18 cellular contexts compared by ENCODE assay signal in the genomic region with DNA sequence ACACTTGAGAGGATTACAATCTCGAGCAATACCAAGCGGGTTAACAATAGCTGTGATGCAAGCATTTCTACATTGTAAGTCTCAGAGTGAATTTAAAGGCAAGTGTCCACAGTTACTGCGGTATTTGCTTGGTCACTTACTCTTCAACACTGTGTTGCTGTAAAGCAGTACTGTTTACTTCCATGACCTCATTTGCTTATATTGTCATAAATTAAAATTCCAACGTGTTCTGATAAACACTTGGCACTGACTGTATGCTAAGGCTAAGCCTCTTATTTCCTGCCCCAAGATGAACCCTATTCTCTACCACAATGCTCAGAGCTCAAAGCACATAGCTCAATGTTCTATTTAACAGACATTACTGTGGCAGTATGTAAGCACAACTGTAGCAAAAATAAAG. TPM values are rescaled to one million over a fixed set of nuclear protein-coding genes. Genes with fewer than 3 reads are reported as not detected.
A peak's percentile ranks its signal among the peaks of the same experiment; 100 is the strongest.
DNase-seq lines count a peak whose midpoint lies in the region; ATAC-seq and TF ChIP-seq lines count a peak whose summit lies in the region.
"Had no signal": no experiment of that assay in that cellular context is flagged by ENCODE, and none has a peak within 500 bp of the region (broad histone marks: within the 10 kb centered on the region; RNA-seq: fewer than 3 reads in every experiment).

No MANE protein-coding gene starts in this region.

- no peaks in the 10 kb centered on the region for H4K20me1 ChIP-seq in IMR-90 (ENCODE audit: insufficient read depth, low read length)
- H4K20me1 ChIP-seq: BLaER1 treated with 17β-estradiol and CSF1 and Interleukin-3, amounts not matched to agents 10 nM and 100 nM had no signal

- in situ Hi-C loops in IMR-90 (cut with MboI; ENCODE audit: low sequenced_read_pairs): no loop called here

- H2BK15ac ChIP-seq in IMR-90 (ENCODE audit: low read depth, low read length): no peak overlapping the region

- H3K23ac ChIP-seq in IMR-90 (ENCODE audit: low read depth, low read length): no peak overlapping the region

- H3K36me3 ChIP-seq in IMR-90 (ENCODE audit: control insufficient read depth, insufficient read depth, low read length): no peaks in the 10 kb centered on the region
- H3K36me3 ChIP-seq: BLaER1 treated with 17β-estradiol and CSF1 and Interleukin-3, amounts not matched to agents 10 nM and 100 nM had no signal

- H2AK9ac ChIP-seq in IMR-90 (replicated peaks; ENCODE audit: low read depth, low read length, poor library complexity): no peak overlapping the region

- no peaks in the 10 kb centered on the region for H3K9me1 ChIP-seq in IMR-90 (ENCODE audit: insufficient read depth, low read length)

- H3K9me3 ChIP-seq in IMR-90 (ENCODE audit: control insufficient read depth, insufficient read depth, low read length): no peaks in the 10 kb centered on the region
- H3K9me3 ChIP-seq: BLaER1 treated with 17β-estradiol and CSF1 and Interleukin-3, amounts not matched to agents 10 nM and 100 nM had no signal

- no peaks in the 10 kb centered on the region for H3K4me1 ChIP-seq in IMR-90 (ENCODE audit: control insufficient read depth, insufficient read depth, low read length)
- H3K4me1 ChIP-seq: BLaER1 treated with 17β-estradiol and CSF1 and Interleukin-3, amounts not matched to agents 10 nM and 100 nM had no signal

- H2AK5ac ChIP-seq in IMR-90 (ENCODE audit: low read depth, low read length): no peak overlapping the region

- no peak overlapping the region for H3K27ac ChIP-seq in IMR-90 (ENCODE audit: insufficient read depth, low read length)
- H3K27ac ChIP-seq: BLaER1 treated with 17β-estradiol and CSF1 and Interleukin-3, amounts not matched to agents 10 nM and 100 nM had no signal

- H2BK20ac ChIP-seq in IMR-90 (ENCODE audit: low read depth, low read length): no peak overlapping the region

- no peak overlapping the region for H4K8ac ChIP-seq in IMR-90 (ENCODE audit: low read depth in 2 of 2, low read length in 2 of 2)

- TF ChIP-seq CTCF in IMR-90 (conservative IDR thresholded peaks at IDR 0.05; ENCODE audit: low read depth, low read length) (no peak), epithelial cell of esophagus (IDR thresholded peaks at IDR 0.05; ENCODE audit: insufficient read depth, low read depth, low read length, missing control alignments) (no peak)

- H4K5ac ChIP-seq in IMR-90 (ENCODE audit: low read depth, low read length): no peak overlapping the region

- H3K4ac ChIP-seq in IMR-90 (ENCODE audit: low read depth, low read length): no peak overlapping the region

- H3K79me1 ChIP-seq in IMR-90 (ENCODE audit: low read depth in 1 of 2, low read length in 2 of 2): no peaks in the 10 kb centered on the region

- H3K56ac ChIP-seq in IMR-90 (ENCODE audit: extremely low read depth, insufficient read depth, low read length): no peak overlapping the region

- TF ChIP-seq RAD21 in IMR-90 (IDR thresholded peaks at IDR 0.05; ENCODE audit: low read length): no peak

- H2AFZ ChIP-seq in IMR-90 (replicated peaks; ENCODE audit: low read length, poor library complexity): no peak overlapping the region

- no peak overlapping the region for H2BK5ac ChIP-seq in IMR-90 (ENCODE audit: low read depth, low read length, poor library complexity, severe bottlenecking)

- H3K4me3 ChIP-seq in IMR-90 (ENCODE audit: insufficient read depth, low read depth, low read length) (no peak overlapping the region), epithelial cell of esophagus (ENCODE audit: low read length) (no peak overlapping the region)
- H3K4me3 ChIP-seq: BLaER1 treated with 17β-estradiol and CSF1 and Interleukin-3, amounts not matched to agents 10 nM and 100 nM had no signal

- BruUV-seq in IMR-90 (replicated peaks; lab: Mats Ljungman, UMichigan): no TSS peak

- no peak overlapping the region for H3K4me2 ChIP-seq in IMR-90 (ENCODE audit: low read depth, low read length)
- H3K4me2 ChIP-seq: BLaER1 treated with 17β-estradiol and CSF1 and Interleukin-3, amounts not matched to agents 10 nM and 100 nM had no signal

- TF ChIP-seq POLR2A in IMR-90 (IDR thresholded peaks at IDR 0.05; ENCODE audit: low read depth, low read length): no peak

- 88% methylated on average over 3 of the region's 4 CpGs; no CpG with 5 or more reads in 1 of the 2 experiments for WGBS in IMR-90 (ENCODE audit: extremely low coverage in 2 of 2, insufficient read length in 1 of 2), 2 experiments

- no peak overlapping the region for H4K91ac ChIP-seq in IMR-90 (ENCODE audit: insufficient read depth, low read depth, low read length)

- intact Hi-C loops in IMR-90 (cut with micrococcal nuclease): no loop called here

- H2BK120ac ChIP-seq in IMR-90 (ENCODE audit: low read depth, low read length): no peak overlapping the region

- CTCF ChIA-PET in IMR-90 (lab: Yijun Ruan, JAX): no interaction called here

- no peak overlapping the region for H3K14ac ChIP-seq in IMR-90 (replicated peaks; ENCODE audit: low read depth, low read length)

- POLR2A ChIA-PET in IMR-90 (lab: Charles Lee; ENCODE audit: unreplicated experiment): interaction anchor here (0.6 kb wide), 1 partner anchor 347 kb away, joined by 3 read pairs; no protein-coding TSS in a partner anchor

- H3K18ac ChIP-seq in IMR-90 (ENCODE audit: low read depth, low read length): no peak overlapping the region

- peak; percentile 33 for DNase-seq in D341Med (ENCODE audit: low spot score)
- no peak for DNase-seq in IMR-90
- DNase-seq in NCI-H82 treated with DMSO at 0.1 percent for 48 hours (lab: John Stamatoyannopoulos, UW; ENCODE audit: unreplicated experiment): peak; percentile 24
- peak; percentile 9 for DNase-seq in epithelial cell of esophagus (ENCODE audit: low read depth)
- no peak for DNase-seq in NCI-H2081 (lab: John Stamatoyannopoulos, UW)
- DNase-seq in NCI-H2029 (lab: John Stamatoyannopoulos, UW): no peak
- DNase-seq in NCI-H748 (lab: John Stamatoyannopoulos, UW; ENCODE audit: unreplicated experiment): no peak
- no peak for DNase-seq in SHP77 (lab: John Stamatoyannopoulos, UW)
- DNase-seq: ACHN; Calu3; CD4-positive, alpha-beta T cell; DMS153; GF-D8; HCEC 1CT; HFFc6 had no signal

- no peak overlapping the region for H3K9ac ChIP-seq in IMR-90 (ENCODE audit: low read depth, low read length)
- H3K9ac ChIP-seq: BLaER1 treated with 17β-estradiol and CSF1 and Interleukin-3, amounts not matched to agents 10 nM and 100 nM had no signal

- dilution Hi-C loops in IMR-90 (cut with HindIII; ENCODE audit: low sequenced_read_pairs, unreplicated experiment): no loop called here

- ATAC-seq in IMR-90 (ENCODE audit: low read depth): peak; percentile 27

- H3K27me3 ChIP-seq in IMR-90 (ENCODE audit: control insufficient read depth, insufficient read depth, low read length): peaks cover 2% of the 10 kb centered on the region; the same call in 1 of the 2 replicates
- H3K27me3 ChIP-seq: BLaER1 treated with 17β-estradiol and CSF1 and Interleukin-3, amounts not matched to agents 10 nM and 100 nM had no signal

TF ChIP-seq in IMR-90, 13 proteins besides CTCF, POLR2A, EP300 and RAD21:
- TF ChIP-seq CHD1 (IDR thresholded peaks at IDR 0.05; ENCODE audit: low read depth, low read length) (no peak), MAFK (IDR thresholded peaks at IDR 0.05; ENCODE audit: low read depth, low read length) (no peak), BHLHE40 (IDR thresholded peaks at IDR 0.05; ENCODE audit: low read depth, low read length) (no peak), MXI1 (IDR thresholded peaks at IDR 0.05; ENCODE audit: borderline replicate concordance, low read depth, low read length) (no peak), CEBPB (IDR thresholded peaks at IDR 0.05; ENCODE audit: low read depth, low read length) (no peak), RCOR1 (IDR thresholded peaks at IDR 0.05; ENCODE audit: insufficient replicate concordance, low read length) (no peak), FOS (IDR thresholded peaks at IDR 0.05; ENCODE audit: low read depth, low read length) (no peak), MAZ (IDR thresholded peaks at IDR 0.05; ENCODE audit: borderline replicate concordance, low read depth, low read length) (no peak), SMC3 (IDR thresholded peaks at IDR 0.05; ENCODE audit: low read depth, low read length) (no peak)
- TF ChIP-seq, protein P1, sequence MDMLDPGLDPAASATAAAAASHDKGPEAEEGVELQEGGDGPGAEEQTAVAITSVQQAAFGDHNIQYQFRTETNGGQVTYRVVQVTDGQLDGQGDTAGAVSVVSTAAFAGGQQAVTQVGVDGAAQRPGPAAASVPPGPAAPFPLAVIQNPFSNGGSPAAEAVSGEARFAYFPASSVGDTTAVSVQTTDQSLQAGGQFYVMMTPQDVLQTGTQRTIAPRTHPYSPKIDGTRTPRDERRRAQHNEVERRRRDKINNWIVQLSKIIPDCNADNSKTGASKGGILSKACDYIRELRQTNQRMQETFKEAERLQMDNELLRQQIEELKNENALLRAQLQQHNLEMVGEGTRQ (IDR thresholded peaks at IDR 0.05; ENCODE audit: low read depth, low read length): no peak
- TF ChIP-seq, protein P2, sequence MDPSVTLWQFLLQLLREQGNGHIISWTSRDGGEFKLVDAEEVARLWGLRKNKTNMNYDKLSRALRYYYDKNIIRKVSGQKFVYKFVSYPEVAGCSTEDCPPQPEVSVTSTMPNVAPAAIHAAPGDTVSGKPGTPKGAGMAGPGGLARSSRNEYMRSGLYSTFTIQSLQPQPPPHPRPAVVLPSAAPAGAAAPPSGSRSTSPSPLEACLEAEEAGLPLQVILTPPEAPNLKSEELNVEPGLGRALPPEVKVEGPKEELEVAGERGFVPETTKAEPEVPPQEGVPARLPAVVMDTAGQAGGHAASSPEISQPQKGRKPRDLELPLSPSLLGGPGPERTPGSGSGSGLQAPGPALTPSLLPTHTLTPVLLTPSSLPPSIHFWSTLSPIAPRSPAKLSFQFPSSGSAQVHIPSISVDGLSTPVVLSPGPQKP (IDR thresholded peaks at IDR 0.05; ENCODE audit: borderline replicate concordance, low read depth, low read length): no peak
TF ChIP-seq in IMR-90: peak in this region for 0.

RNA-seq across cellular contexts. Expression of a gene that starts 11.2 kb away (rescaled TPM):
- not detected in 2 replicates for total RNA-seq in IMR-90 (2012; rRNA removed)
- not detected in 2 replicates for polyA plus RNA-seq in IMR-90 (2012; rRNA removed)
- polyA plus RNA-seq in IMR-90 (2012; cell fraction: cytosol; rRNA removed): not detected in 2 replicates
- not detected in 2 replicates for polyA plus RNA-seq in IMR-90 (2012; cell fraction: nucleus; rRNA removed; ENCODE audit: low replicate concordance)
- total RNA-seq: A172; Calu3; CD4-positive, alpha-beta T cell; H1; HFFc6 had no signal

RNA-seq across cellular contexts. Expression of a gene that starts 22.7 kb away (rescaled TPM):
- total RNA-seq in IMR-90 (2012; rRNA removed): 47.5 and 49.5 TPM in 2 replicates
- 16.8 and 19.9 TPM in 2 replicates for polyA plus RNA-seq in IMR-90 (2012; rRNA removed)
- polyA plus RNA-seq in IMR-90 (2012; cell fraction: cytosol; rRNA removed): 3.0 and 7.7 TPM in 2 replicates
- polyA plus RNA-seq in IMR-90 (2012; cell fraction: nucleus; rRNA removed; ENCODE audit: low replicate concordance): 4.5 and 50.1 TPM in 2 replicates

Comparison
In these comparisons a context has a peak if more than half of its experiments do, and no peak if none do; other contexts are left out.
1. DNase-seq: peak in D341Med (single experiment), NCI-H82 treated with DMSO at 0.1 percent for 48 hours (single experiment) and epithelial cell of esophagus (single experiment); none in IMR-90 (single experiment), NCI-H2081 (0 of 2), NCI-H2029 (single experiment), NCI-H748 (single experiment) and SHP77 (0 of 2).